9 cellular contexts compared by ENCODE assay signal in the genomic region with DNA sequence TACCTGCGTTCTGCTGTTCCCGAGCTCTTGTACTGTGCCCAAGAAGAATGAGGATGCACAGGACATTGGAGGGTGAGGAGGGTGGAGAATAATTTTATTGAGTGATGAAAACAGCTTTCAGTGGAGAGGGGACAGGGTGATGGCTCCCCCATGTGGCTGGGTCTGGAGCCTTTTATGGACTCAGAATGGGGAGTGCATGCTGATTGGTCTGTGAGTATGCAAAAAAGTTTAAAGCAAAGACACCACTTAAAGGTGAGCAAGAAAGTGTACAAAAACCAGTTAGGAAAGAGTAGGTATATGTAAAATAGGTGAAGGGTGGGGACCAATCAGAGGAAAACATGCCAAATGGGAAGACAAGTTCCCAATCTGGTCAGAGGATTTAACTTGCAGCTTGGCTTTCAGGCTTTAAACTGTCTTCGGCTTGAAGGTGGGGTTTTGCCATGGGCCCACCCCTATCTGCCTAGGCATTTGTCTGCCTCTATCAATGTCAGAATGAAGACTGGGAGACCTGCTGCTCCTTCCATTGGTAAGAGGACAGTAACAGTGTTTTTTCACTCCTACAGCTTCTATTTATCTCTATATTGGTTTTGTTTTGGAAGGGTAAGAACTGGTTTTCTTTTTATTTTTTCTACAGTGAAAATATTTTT.
DNase-seq lines count a peak whose midpoint lies in the region; ATAC-seq and TF ChIP-seq lines count a peak whose summit lies in the region.
"Had no signal": no experiment of that assay in that cellular context is flagged by ENCODE, and none has a peak within 500 bp of the region (broad histone marks: within the 10 kb centered on the region; RNA-seq: fewer than 3 reads in every experiment).

No MANE protein-coding gene starts in this region.

- H3K27me3 Mint-ChIP-seq in endodermal cell (ENCODE audit: insufficient read depth) = no peaks in the 10 kb centered on the region

- no peak overlapping the region for H3K4me2 ChIP-seq in Loucy (ENCODE audit: low read depth, low read length, poor library complexity, severe bottlenecking)

- no peak for ATAC-seq in psoas muscle
- ATAC-seq in GM21529 (IDR thresholded peaks at IDR 0.05; ENCODE audit: unreplicated experiment) = no peak

- no peaks in the 10 kb centered on the region for H3K9me2 ChIP-seq in Loucy (replicated peaks; ENCODE audit: low read depth, low read length)

- intact Hi-C loops in psoas muscle (cut with DNase I) = no loop called here

- H3K27me3 ChIP-seq in Loucy (ENCODE audit: insufficient read depth, low read length, poor library complexity, severe bottlenecking) (no peaks in the 10 kb centered on the region), endodermal cell (ENCODE audit: control insufficient read depth, insufficient read depth, low read length, poor library complexity, severe bottlenecking) (no peaks in the 10 kb centered on the region), psoas muscle (ENCODE audit: insufficient read depth in 3 of 3, low read length in 2 of 3) (peaks cover 0 to 6% (median 0%) of the 10 kb centered on the region in 3 donors)

- no peaks in the 10 kb centered on the region for H3K79me2 ChIP-seq in Loucy (ENCODE audit: insufficient read depth, low read length)

- WGBS in endodermal cell (ENCODE audit: insufficient coverage in 1 of 2, insufficient read length in 1 of 2), 2 experiments = 93 to 100% methylated on average over 2 to 3 of the region's 3 CpGs
- WGBS in psoas muscle, 3 donors = 73 to 85% (median 80%) methylated on average over 3 of the region's 3 CpGs

- H3K9me3 Mint-ChIP-seq in endodermal cell = peaks cover 17% of the 10 kb centered on the region

- no peak overlapping the region for H3K4me3 Mint-ChIP-seq in endodermal cell

- no peaks in the 10 kb centered on the region for H3K9me3 ChIP-seq in Loucy (ENCODE audit: insufficient read depth, low read depth, low read length)
- H3K9me3 ChIP-seq in endodermal cell (ENCODE audit: control insufficient read depth, low read length) = peaks cover 9% of the 10 kb centered on the region
- H3K9me3 ChIP-seq in psoas muscle = no peaks in the 10 kb centered on the region

- no peak for DNase-seq in GM10266 (ENCODE audit: extremely low spot score)
- DNase-seq in endodermal cell = peak; percentile 71
- DNase-seq in psoas muscle = no peak
- no peak for DNase-seq in NCI-H2196 (lab: John Stamatoyannopoulos, UW; ENCODE audit: unreplicated experiment)
- no peak for DNase-seq in T-helper 9 cell
- DNase-seq: NCI-H226 had no signal

- H3K27ac Mint-ChIP-seq in endodermal cell = no peak overlapping the region

- H2AFZ ChIP-seq in Loucy (ENCODE audit: low read length) = no peak overlapping the region

- H3K36me3 Mint-ChIP-seq in endodermal cell (ENCODE audit: low read depth) = no peaks in the 10 kb centered on the region

- H3F3A ChIP-seq in Loucy (ENCODE audit: low read depth) = no peaks in the 10 kb centered on the region

- no peak overlapping the region for H3K4me3 ChIP-seq in Loucy (ENCODE audit: low read length, poor library complexity, severe bottlenecking)
- no peak overlapping the region for H3K4me3 ChIP-seq in endodermal cell (ENCODE audit: low read length)
- H3K4me3 ChIP-seq in psoas muscle = no peak overlapping the region

- no peaks in the 10 kb centered on the region for H4K20me1 ChIP-seq in Loucy (ENCODE audit: insufficient read depth, low read length, poor library complexity, severe bottlenecking)

- H3K4me1 ChIP-seq in Loucy (ENCODE audit: insufficient read depth, low read length, poor library complexity, severe bottlenecking) (no peaks in the 10 kb centered on the region), endodermal cell (ENCODE audit: control insufficient read depth, insufficient read depth, low read length) (no peaks in the 10 kb centered on the region), psoas muscle (no peaks in the 10 kb centered on the region)

- H3K27ac ChIP-seq in endodermal cell (ENCODE audit: low read depth, low read length) = no peak overlapping the region
- no peak overlapping the region for H3K27ac ChIP-seq in psoas muscle
- H3K27ac ChIP-seq: VCaP had no signal

- TF ChIP-seq CTCF in GM10266 (IDR thresholded peaks at IDR 0.05; ENCODE audit: control insufficient read depth, insufficient read depth, low read depth, missing control alignments) (peak; percentile 52), Loucy (conservative IDR thresholded peaks at IDR 0.05; ENCODE audit: low read length) (peak; percentile 69), endodermal cell (conservative IDR thresholded peaks at IDR 0.05) (peak; percentile 51), psoas muscle (IDR thresholded peaks at IDR 0.05) (peak; percentile 15)

- no peak overlapping the region for H3K9ac ChIP-seq in Loucy (ENCODE audit: low read depth, low read length, poor library complexity, severe bottlenecking)
- no peak overlapping the region for H3K9ac ChIP-seq in endodermal cell (ENCODE audit: extremely low read depth, low read length, poor library complexity, severe bottlenecking)

- H3K36me3 ChIP-seq in Loucy (ENCODE audit: insufficient read depth, low read length) = no peaks in the 10 kb centered on the region
- no peaks in the 10 kb centered on the region for H3K36me3 ChIP-seq in endodermal cell (ENCODE audit: control insufficient read depth, insufficient read depth, low read length)
- H3K36me3 ChIP-seq in psoas muscle (ENCODE audit: insufficient read depth in 1 of 2, low read depth in 1 of 2) = no peaks in the 10 kb centered on the region

- peaks cover 2% of the 10 kb centered on the region for H3K4me1 Mint-ChIP-seq in endodermal cell

Comparison
In these comparisons a context has a peak if more than half of its experiments do, and no peak if none do; other contexts are left out.
1. CTCF ChIP-seq: peak in every context shown above with its lines; median percentile 69 in Loucy; 52 in GM10266; 51 in endodermal cell; 15 in psoas muscle.